Comparison of ENCODE assay signal across 11 cellular contexts in genomic region chr1:183632087-183632486, GRCh38. TPM values are rescaled to one million over a fixed set of nuclear protein-coding genes. Genes with fewer than 3 reads are reported as not detected.
DNase-seq lines count a peak whose midpoint lies in the region; ATAC-seq and TF ChIP-seq lines count a peak whose summit lies in the region.
"Had no signal": no experiment of that assay in that cellular context is flagged by ENCODE, and none has a peak within 500 bp of the region (broad histone marks: within the 10 kb centered on the region; RNA-seq: fewer than 3 reads in every experiment).

No MANE protein-coding gene starts in this region.

- H3K36me3 ChIP-seq in BLaER1 = peaks cover 43% of the 10 kb centered on the region
- H3K36me3 ChIP-seq in HUES48 (ENCODE audit: control insufficient read depth, insufficient read depth, low read length) = peaks cover 50% of the 10 kb centered on the region
- H3K36me3 ChIP-seq in brain microvascular endothelial cell (replicated peaks) = peaks cover 30% of the 10 kb centered on the region
- H3K36me3 ChIP-seq in naive thymus-derived CD4-positive, alpha-beta T cell (ENCODE audit: control insufficient read depth in 2 of 3, insufficient read depth in 3 of 3, low read length in 3 of 3) = peaks cover 17 to 23% (median 17%) of the 10 kb centered on the region in 3 experiments

- H4K20me1 ChIP-seq in BLaER1 = peaks cover 55% of the 10 kb centered on the region

- peaks cover 0 to 3% (median 0%) of the 10 kb centered on the region in 11 donors for H3K9me3 Mint-ChIP-seq in naive thymus-derived CD4-positive, alpha-beta T cell

- H3K9me3 ChIP-seq in BLaER1 (no peaks in the 10 kb centered on the region), HUES48 (ENCODE audit: control insufficient read depth, insufficient read depth, low read length) (peaks cover 3% of the 10 kb centered on the region; the same call in 1 of the 2 replicates)
- H3K9me3 ChIP-seq in naive thymus-derived CD4-positive, alpha-beta T cell (ENCODE audit: control insufficient read depth in 2 of 3, low read length in 3 of 3) = no peaks in the 10 kb centered on the region

- peak overlapping the region in 3 of 9 donors; percentile 47 to 74 (median 68) for H3K27ac Mint-ChIP-seq in naive thymus-derived CD4-positive, alpha-beta T cell

- H3K27ac ChIP-seq in BLaER1 (no peak overlapping the region), HUES48 (ENCODE audit: low read depth, low read length) (no peak overlapping the region), brain microvascular endothelial cell (peak overlapping the region; percentile 4)
- H3K27ac ChIP-seq in naive thymus-derived CD4-positive, alpha-beta T cell (ENCODE audit: low read depth, low read length) = peak overlapping the region; percentile 80
- H3K27ac ChIP-seq: WERI-Rb-1 had no signal

- H3K27me3 Mint-ChIP-seq in naive thymus-derived CD4-positive, alpha-beta T cell = peaks cover 0 to 12% (median 0%) of the 10 kb centered on the region in 5 donors

- POLR2A ChIA-PET in naive thymus-derived CD4-positive, alpha-beta T cell (lab: Charles Lee) = interaction anchor here (0.7 to 3.0 kb wide), 4 partner anchors 12 to 211 kb away, joined by 3 to 10 read pairs (median 4); partner anchors contain the start of gene SMG7
- POLR2A ChIA-PET in HEK293T (lab: Yijun Ruan, JAX) = no interaction called here

- peaks cover 10 to 37% (median 20%) of the 10 kb centered on the region in 5 donors for H3K36me3 Mint-ChIP-seq in naive thymus-derived CD4-positive, alpha-beta T cell

- H3K4me1 ChIP-seq in BLaER1 = peaks cover 39% of the 10 kb centered on the region
- H3K4me1 ChIP-seq in HUES48 (ENCODE audit: control insufficient read depth, insufficient read depth, low read length) = peaks cover 22% of the 10 kb centered on the region
- peaks cover 19 to 39% of the 10 kb centered on the region in 2 donors for H3K4me1 ChIP-seq in naive thymus-derived CD4-positive, alpha-beta T cell (ENCODE audit: control insufficient read depth in 2 of 2, insufficient read depth in 2 of 2, low read length in 2 of 2)

- CTCF ChIA-PET in naive thymus-derived CD4-positive, alpha-beta T cell (lab: Charles Lee) = interaction anchor here (0.6 to 1.8 kb wide), 3 partner anchors 23 to 1473 kb away, joined by 3 to 11 read pairs (median 3); no protein-coding TSS in a partner anchor
- CTCF ChIA-PET in HEK293T (lab: Yijun Ruan, JAX) = interaction anchor here (1.3 kb wide), 1 partner anchor 23 kb away, joined by 3 read pairs; no protein-coding TSS in a partner anchor

- H3K4me2 ChIP-seq in BLaER1 = peak overlapping the region; percentile 91

- H3K4me3 Mint-ChIP-seq in naive thymus-derived CD4-positive, alpha-beta T cell = peak overlapping the region; percentile 30 to 100 (median 64)

- in situ Hi-C loops in brain microvascular endothelial cell (cut with HindIII; ENCODE audit: low pct_ligation_motif_present, low sequenced_read_pairs) = no loop called here

- intact Hi-C loops in naive thymus-derived CD4-positive, alpha-beta T cell (cut with micrococcal nuclease) = loop anchor here (2.0 to 10.0 kb wide), 4 partner anchors 89 to 1933 kb away; partner anchors contain the start of genes C1orf21 (in 1 of the 2) and RGS16 (in 1 of the 2)

- no peaks in the 10 kb centered on the region for H3K27me3 ChIP-seq in BLaER1
- H3K27me3 ChIP-seq in HUES48 (ENCODE audit: control insufficient read depth, insufficient read depth, low read length) = peaks cover 9% of the 10 kb centered on the region
- no peaks in the 10 kb centered on the region for H3K27me3 ChIP-seq in brain microvascular endothelial cell (replicated peaks)
- H3K27me3 ChIP-seq in naive thymus-derived CD4-positive, alpha-beta T cell (ENCODE audit: control insufficient read depth in 2 of 2, insufficient read depth in 2 of 2, low read length in 2 of 2) = no peaks in the 10 kb centered on the region

- H3K4me1 Mint-ChIP-seq in naive thymus-derived CD4-positive, alpha-beta T cell = peaks cover 35 to 71% (median 64%) of the 10 kb centered on the region in 7 donors

- H3K4me3 ChIP-seq in BLaER1 (no peak overlapping the region), HUES48 (ENCODE audit: low read depth, low read length) (peak overlapping the region; percentile 74; the same call in 1 of the 2 replicates), brain microvascular endothelial cell (ENCODE audit: low read depth, low read length) (peak overlapping the region; percentile 97)
- no peak overlapping the region for H3K4me3 ChIP-seq in naive thymus-derived CD4-positive, alpha-beta T cell (ENCODE audit: low read length)

- no peak for TF ChIP-seq CTCF in brain microvascular endothelial cell (IDR thresholded peaks at IDR 0.05; ENCODE audit: low read depth, low read length, missing control alignments)

- ATAC-seq in naive thymus-derived CD4-positive, alpha-beta T cell = no peak

- H3K9ac ChIP-seq in BLaER1 = no peak overlapping the region
- H3K9ac ChIP-seq in HUES48 (ENCODE audit: low read depth, low read length) = no peak overlapping the region

- DNase-seq in brain microvascular endothelial cell (peak; percentile 12), NCI-H2196 (lab: John Stamatoyannopoulos, UW; ENCODE audit: unreplicated experiment) (no peak), HEK293T (ENCODE audit: extremely low spot score) (no peak), islet precursor cell (no peak)
- DNase-seq in naive thymus-derived CD4-positive, alpha-beta T cell = no peak
- no peak for DNase-seq in activated CD4-positive, alpha-beta T cell treated with anti-CD3 and anti-CD28 coated beads, Interleukin-2, amount 50 U/mL, for 48 hours
- DNase-seq: NCI-H146, WERI-Rb-1 had no signal

TF ChIP-seq in HEK293T, 16 proteins besides CTCF, POLR2A, EP300 and RAD21:
- TF ChIP-seq TARDBP (IDR thresholded peaks at IDR 0.05) = no peak
- TF ChIP-seq ZNF384 (IDR thresholded peaks at IDR 0.05) = no peak
- TF ChIP-seq SUZ12 (IDR thresholded peaks at IDR 0.05) = no peak
- no peak for TF ChIP-seq PKNOX1 (IDR thresholded peaks at IDR 0.05)
- TF ChIP-seq LEF1 (IDR thresholded peaks at IDR 0.05; ENCODE audit: borderline replicate concordance) = no peak
- no peak for TF ChIP-seq BHLHE40 (IDR thresholded peaks at IDR 0.05; ENCODE audit: borderline replicate concordance)
- no peak for TF ChIP-seq FOXM1 (IDR thresholded peaks at IDR 0.05; ENCODE audit: borderline replicate concordance)
- TF ChIP-seq L3MBTL2 (conservative IDR thresholded peaks at IDR 0.05) = no peak
- TF ChIP-seq NFRKB (IDR thresholded peaks at IDR 0.05) = no peak
- TF ChIP-seq HDGF (IDR thresholded peaks at IDR 0.05; ENCODE audit: borderline replicate concordance) = no peak
- no peak for TF ChIP-seq CTBP1 (IDR thresholded peaks at IDR 0.05; ENCODE audit: borderline replicate concordance)
- TF ChIP-seq FOXK2 (IDR thresholded peaks at IDR 0.05) = no peak
- TF ChIP-seq SP1 (IDR thresholded peaks at IDR 0.05) = no peak

RNA-seq across cellular contexts. Expression of gene ARPC5, which starts 3.5 kb away (rescaled TPM):
- total RNA-seq in naive thymus-derived CD4-positive, alpha-beta T cell = 100 to 1,000 TPM in 3 of 5 experiments, 10 to 100 TPM in 2; 49.9 to 252 (median 105) TPM
- 100 to 1,000 TPM; 225 to 525 TPM for polyA plus RNA-seq in naive thymus-derived CD4-positive, alpha-beta T cell

RNA-seq across cellular contexts. Expression of gene APOBEC4, which starts 21.0 kb away (rescaled TPM):
- not detected for total RNA-seq in naive thymus-derived CD4-positive, alpha-beta T cell
- under 1 TPM in 1 of 2 donors, not detected in 1; 0.19 TPM for polyA plus RNA-seq in naive thymus-derived CD4-positive, alpha-beta T cell
- total RNA-seq: subcutaneous adipose tissue had no signal

RNA-seq across cellular contexts. Expression of gene NCF2, which starts 41.8 kb away (rescaled TPM):
- total RNA-seq in naive thymus-derived CD4-positive, alpha-beta T cell = 100 to 1,000 TPM in 1 of 5 experiments, 10 to 100 TPM in 2, 1 to 10 TPM in 2; 2.2 to 145 (median 15.2) TPM
- polyA plus RNA-seq in naive thymus-derived CD4-positive, alpha-beta T cell = 1 to 10 TPM in 1 of 2 donors, under 1 TPM in 1; 0.43 to 3.8 TPM

Comparison
In these comparisons a context has a peak if more than half of its experiments do, and no peak if none do; other contexts are left out.
1. H3K27ac ChIP-seq: peak in brain microvascular endothelial cell (single experiment) and naive thymus-derived CD4-positive, alpha-beta T cell (single experiment); none in BLaER1 (single experiment) and HUES48 (single experiment).
2. H3K4me3 ChIP-seq: peak in HUES48 (single experiment) and brain microvascular endothelial cell (single experiment); none in BLaER1 (single experiment) and naive thymus-derived CD4-positive, alpha-beta T cell (single experiment).